8 cellular contexts compared by ENCODE assay signal in the genomic region with DNA sequence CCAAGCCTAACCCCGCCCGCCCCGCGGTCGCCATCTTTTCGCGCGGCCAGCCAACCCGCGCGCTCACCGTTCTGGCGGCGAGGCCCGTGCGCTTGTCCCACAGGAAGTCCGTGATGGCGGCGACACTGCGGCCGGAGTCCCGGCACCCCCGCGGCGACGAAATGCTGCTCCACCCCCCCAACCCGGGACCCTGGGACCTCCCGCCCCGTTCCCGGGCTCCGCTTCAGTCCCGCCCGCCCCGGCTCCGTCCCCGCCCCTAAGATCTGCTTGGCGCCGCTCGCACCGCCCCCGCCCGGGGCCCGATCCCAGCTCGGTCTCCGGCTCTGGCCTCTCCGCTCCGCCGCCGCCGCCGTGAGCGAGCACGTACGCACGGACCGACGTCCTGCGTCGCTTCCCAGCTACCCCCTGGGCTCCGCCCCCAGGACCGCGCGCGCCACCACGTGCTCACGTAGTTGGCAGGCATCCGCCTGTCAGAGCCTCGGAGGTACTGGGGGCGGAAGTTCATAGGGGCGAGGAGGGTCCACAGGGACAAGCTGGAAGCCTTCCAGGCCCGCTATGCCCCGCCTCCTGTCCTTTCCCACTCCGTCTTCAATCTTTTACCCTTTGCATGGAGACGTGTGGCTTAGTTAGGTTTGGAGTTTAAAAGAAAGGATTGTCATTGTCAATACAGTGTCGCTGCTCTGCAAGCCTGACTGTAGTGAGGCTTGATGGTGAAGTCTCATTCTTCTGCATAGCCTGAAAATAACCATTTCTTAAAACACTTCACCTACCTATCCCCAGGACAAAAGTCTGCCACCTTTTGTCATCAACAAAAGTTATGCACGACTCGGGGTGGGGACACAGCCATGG.
DNase-seq lines count a peak whose midpoint lies in the region; ATAC-seq and TF ChIP-seq lines count a peak whose summit lies in the region.

A gene (minus strand): TSS at position 371 of the 849 bp plus-strand sequence. CDS start 2,527 bp downstream, outside the sequence.

- no peak for TF ChIP-seq CTCF in AG09309 (IDR thresholded peaks at IDR 0.05; ENCODE audit: control insufficient read depth, insufficient read depth, low read depth, low read length, missing control alignments)

- H3K4me3 ChIP-seq in AG09309 (ENCODE audit: control insufficient read depth, low read depth, low read length) = peak within 1 kb of the TSS; percentile 76

- DNase-seq in AG09309 (ENCODE audit: low read depth) (peak; percentile 43), NCI-H446 treated with DMSO at 0.1 percent for 48 hours (lab: John Stamatoyannopoulos, UW) (peak; percentile 98), iris pigment epithelial cell (ENCODE audit: low read depth) (peak; percentile 95)
- DNase-seq in activated CD4-positive, CD25-positive, alpha-beta regulatory T cell treated with anti-CD3 and anti-CD28 coated beads, Interleukin-2, amount 50 U/mL, for 16 hours (ENCODE audit: low read depth, low spot score) = peak; percentile 86
- peak; percentile 91 for DNase-seq in central memory CD4-positive, alpha-beta T cell
- peak; percentile 97 for DNase-seq in stimulated activated CD4-positive, alpha-beta T cell treated with anti-CD3 and anti-CD28 coated beads, Interleukin-12 subunit alpha, Interleukin-12 subunit beta, amount 100 ng/mL, for 4 hours

- peak; percentile 81 for ATAC-seq in GM19035 (IDR thresholded peaks at IDR 0.05; ENCODE audit: unreplicated experiment)
- ATAC-seq in HG03354 (IDR thresholded peaks at IDR 0.05; ENCODE audit: poor library complexity, severe bottlenecking, unreplicated experiment) = peak; percentile 81

Comparison
In these comparisons a context has a peak if more than half of its experiments do, and no peak if none do; other contexts are left out.
1. Peak in every context shown above with its lines: DNase-seq, ATAC-seq and H3K4me3 ChIP-seq.
2. DNase-seq: peak in every context shown above with its lines; median percentile 98 in NCI-H446 treated with DMSO at 0.1 percent for 48 hours; 97 in stimulated activated CD4-positive, alpha-beta T cell treated with anti-CD3 and anti-CD28 coated beads, Interleukin-12 subunit alpha, Interleukin-12 subunit beta, amount 100 ng/mL, for 4 hours; 95 in iris pigment epithelial cell; 91 in central memory CD4-positive, alpha-beta T cell; 86 in activated CD4-positive, CD25-positive, alpha-beta regulatory T cell treated with anti-CD3 and anti-CD28 coated beads, Interleukin-2, amount 50 U/mL, for 16 hours; 43 in AG09309.